Comparison of ENCODE assay signal across 8 cellular contexts in genomic region chr1:62687421-62687902, GRCh38. TPM values are rescaled to one million over a fixed set of nuclear protein-coding genes. Genes with fewer than 3 reads are reported as not detected.
A peak's percentile ranks its signal among the peaks of the same experiment; 100 is the strongest.
DNase-seq lines count a peak whose midpoint lies in the region; ATAC-seq and TF ChIP-seq lines count a peak whose summit lies in the region.

No MANE protein-coding gene starts in this region.

- peaks cover 11% of the 10 kb centered on the region for H3K4me1 Mint-ChIP-seq in activated CD8-positive, alpha-beta T cell treated with anti-CD3 and anti-CD28 coated beads, Interleukin-2, amount 10 ng/mL, durations not matched to agents 7 days and 5 days (ENCODE audit: low read depth)

- H3K4me3 Mint-ChIP-seq in activated CD8-positive, alpha-beta T cell treated with anti-CD3 and anti-CD28 coated beads, Interleukin-2, amount 10 ng/mL, durations not matched to agents 7 days and 5 days, result peak overlapping the region; percentile 70

- intact Hi-C loops in mucosa of descending colon (cut with DNase I, micrococcal nuclease), result no loop called here

- peaks cover 10% of the 10 kb centered on the region for H3K27me3 Mint-ChIP-seq in activated CD8-positive, alpha-beta T cell treated with anti-CD3 and anti-CD28 coated beads, Interleukin-2, amount 10 ng/mL, durations not matched to agents 7 days and 5 days (ENCODE audit: low read depth)

- DNase-seq in activated CD4-positive, alpha-beta T cell treated with anti-CD3 and anti-CD28 coated beads for 4 hours, result peak; percentile 10 to 11
- no peak for DNase-seq in activated CD4-positive, alpha-beta T cell treated with anti-CD3 and anti-CD28 coated beads, Interleukin-2, amount 50 U/mL, for 1 hour
- DNase-seq in NCI-H146 (lab: John Stamatoyannopoulos, UW) (peak; percentile 64), epithelial cell of proximal tubule (ENCODE audit: low read depth) (no peak), mucosa of descending colon (peak in 2 of 3 donors; percentile 48 to 67), substantia nigra (lab: John Stamatoyannopoulos, UW) (peak in 17 of 49 donors; percentile 5 to 75 (median 22))
- peak; percentile 21 for DNase-seq in activated CD8-positive, alpha-beta T cell treated with anti-CD3 and anti-CD28 coated beads, Interleukin-2, amount 10 ng/mL, durations not matched to agents 7 days and 5 days

- no peaks in the 10 kb centered on the region for H3K36me3 Mint-ChIP-seq in activated CD8-positive, alpha-beta T cell treated with anti-CD3 and anti-CD28 coated beads, Interleukin-2, amount 10 ng/mL, durations not matched to agents 7 days and 5 days (ENCODE audit: low read depth)

- CTCF ChIA-PET in activated CD8-positive, alpha-beta T cell treated with anti-CD3 and anti-CD28 coated beads, Interleukin-2, amount 10 ng/mL, durations not matched to agents 7 days and 5 days (lab: Charles Lee), result interaction anchor here (0.8 kb wide), 1 partner anchor 59 kb away, joined by 3 read pairs; no protein-coding TSS in a partner anchor

- H3K4me1 ChIP-seq in mucosa of descending colon (ENCODE audit: low read depth), result peaks cover 26% of the 10 kb centered on the region

- H3K27ac Mint-ChIP-seq in activated CD8-positive, alpha-beta T cell treated with anti-CD3 and anti-CD28 coated beads, Interleukin-2, amount 10 ng/mL, durations not matched to agents 7 days and 5 days, result peak overlapping the region; percentile 48

- peak overlapping the region; percentile 22 for H3K27ac ChIP-seq in substantia nigra (ENCODE audit: low read depth, low read length, poor library complexity, severe bottlenecking)

- ATAC-seq in HG02763 (IDR thresholded peaks at IDR 0.05; ENCODE audit: unreplicated experiment), result peak; percentile 27
- ATAC-seq in activated CD8-positive, alpha-beta T cell treated with anti-CD3 and anti-CD28 coated beads, Interleukin-2, amount 10 ng/mL, durations not matched to agents 7 days and 5 days, result peak; percentile 52
- ATAC-seq in mucosa of descending colon, result peak; percentile 34

- POLR2A ChIA-PET in activated CD8-positive, alpha-beta T cell treated with anti-CD3 and anti-CD28 coated beads, Interleukin-2, amount 10 ng/mL, durations not matched to agents 7 days and 5 days (lab: Charles Lee), result interaction anchor here (0.7 kb wide), 1 partner anchor 10 kb away, joined by 3 read pairs; no protein-coding TSS in a partner anchor

- H3K9me3 Mint-ChIP-seq in activated CD8-positive, alpha-beta T cell treated with anti-CD3 and anti-CD28 coated beads, Interleukin-2, amount 10 ng/mL, durations not matched to agents 7 days and 5 days (ENCODE audit: insufficient read depth), result no peaks in the 10 kb centered on the region

- H3K36me3 ChIP-seq in mucosa of descending colon (ENCODE audit: low read depth), result no peaks in the 10 kb centered on the region

- H3K9me3 ChIP-seq in mucosa of descending colon, result no peaks in the 10 kb centered on the region

- no peak for TF ChIP-seq CTCF in epithelial cell of proximal tubule (conservative IDR thresholded peaks at IDR 0.05; ENCODE audit: low read depth, low read length)
- TF ChIP-seq CTCF in mucosa of descending colon (IDR thresholded peaks at IDR 0.05), result no peak

- H3K4me3 ChIP-seq in epithelial cell of proximal tubule (ENCODE audit: low read depth, low read length) (peak overlapping the region; percentile 83), mucosa of descending colon (peak overlapping the region; percentile 48)

RNA-seq across cellular contexts. Expression of gene DOCK7, which starts 0.7 kb away (rescaled TPM):
- 1 to 10 TPM; 1.6 to 2.5 TPM for total RNA-seq in activated CD8-positive, alpha-beta T cell treated with anti-CD3 and anti-CD28 coated beads, Interleukin-2, amount 10 ng/mL, durations not matched to agents 7 days and 5 days
- total RNA-seq in epithelial cell of proximal tubule (31.1 and 72.9 TPM in 2 replicates), mucosa of descending colon (10 to 100 TPM; 40.4 to 53.7 (median 41.9) TPM)

Comparison
In these comparisons a context has a peak if more than half of its experiments do, and no peak if none do; other contexts are left out.
1. DNase-seq: peak in activated CD4-positive, alpha-beta T cell treated with anti-CD3 and anti-CD28 coated beads for 4 hours (2 of 2), NCI-H146 (single experiment), activated CD8-positive, alpha-beta T cell treated with anti-CD3 and anti-CD28 coated beads, Interleukin-2, amount 10 ng/mL, durations not matched to agents 7 days and 5 days (single experiment) and mucosa of descending colon (2 of 3); none in activated CD4-positive, alpha-beta T cell treated with anti-CD3 and anti-CD28 coated beads, Interleukin-2, amount 50 U/mL, for 1 hour (single experiment) and epithelial cell of proximal tubule (single experiment).
2. Peak in every context shown above with its lines, with median percentiles within 50 percentile points of each other: ATAC-seq.